In the genomic region with DNA sequence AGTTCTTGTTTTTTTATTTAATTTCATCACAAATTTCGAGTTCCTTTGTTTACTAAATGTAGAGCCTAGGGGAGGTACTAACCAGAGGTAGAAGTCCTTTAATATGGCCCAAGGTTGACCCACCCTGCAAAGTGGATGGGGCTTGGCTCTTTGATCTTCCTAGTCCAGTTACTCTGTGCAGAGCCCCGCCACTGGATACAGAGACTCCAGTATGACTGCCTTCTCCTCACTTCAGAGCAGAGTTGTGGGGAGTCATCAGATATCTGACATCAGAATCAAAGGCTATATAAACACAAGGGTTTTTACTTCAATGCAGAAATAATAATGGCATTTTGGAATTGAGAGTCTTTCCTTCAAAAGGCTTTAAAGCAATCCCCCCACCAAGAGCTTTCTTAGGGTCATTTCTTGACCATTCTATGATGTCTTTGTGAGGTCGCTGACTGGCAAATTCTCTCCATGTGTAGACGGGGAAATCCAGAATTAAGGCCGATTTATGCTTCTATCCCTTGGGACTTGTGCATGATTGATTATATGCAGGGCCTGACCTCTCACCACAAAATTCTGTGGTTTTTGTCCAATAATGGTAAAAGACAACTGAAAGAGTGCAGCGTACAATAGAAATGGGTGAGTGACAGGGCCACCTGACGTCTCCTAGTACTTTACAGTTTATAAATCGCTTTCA, we compare ENCODE assay signal across 16 cellular contexts.
"Had no signal": no experiment of that assay in that cellular context is flagged by ENCODE, and none has a peak within 500 bp of the region (broad histone marks: within the 10 kb centered on the region; RNA-seq: fewer than 3 reads in every experiment).

No MANE protein-coding gene starts in this region.

- DNase-seq: activated CD8-positive, alpha-beta memory T cell treated with anti-CD3 and anti-CD28 coated beads for 24 hours; activated CD8-positive, alpha-beta memory T cell treated with anti-CD3 and anti-CD28 coated beads, Interleukin-2, amount 50 U/mL, for 4 hours; activated naive CD4-positive, alpha-beta T cell; activated naive CD8-positive, alpha-beta T cell treated with anti-CD3 and anti-CD28 coated beads for 36 hours; activated T-cell treated with anti-CD3 and anti-CD28 coated beads, Interleukin-2, amount 50 U/mL, for 24 hours; dermis blood vessel endothelial cell; effector memory CD4-positive, alpha-beta T cell; hippocampal formation; midbrain; stimulated activated CD4-positive, alpha-beta T cell treated with anti-CD3 and anti-CD28 coated beads, Interleukin-2, amount 100 ng/mL, for 24 hours; stimulated activated naive CD8-positive, alpha-beta T cell treated with anti-CD3 and anti-CD28 coated beads, Interleukin-15, amount 100 ng/mL, for 72 hours; T-helper 1 cell; uterus had no signal

- H3K36me3 Mint-ChIP-seq: natural killer cell treated with Interleukin-12 subunit alpha and Interleukin-12 subunit beta and Interleukin-15 and Interleukin-18, amount 100 ng/mL, for 72 hours; stimulated activated effector memory CD8-positive, alpha-beta T cell treated with anti-CD3 and anti-CD28 coated beads, Interleukin-12 subunit alpha, Interleukin-12 subunit beta, amount 100 ng/mL, for 72 hours had no signal

- H3K4me3 Mint-ChIP-seq: activated naive CD8-positive, alpha-beta T cell treated with anti-CD3 and anti-CD28 coated beads for 36 hours; activated T-cell treated with anti-CD3 and anti-CD28 coated beads, Interleukin-2, amount 50 U/mL, for 24 hours; natural killer cell treated with Interleukin-12 subunit alpha and Interleukin-12 subunit beta and Interleukin-15 and Interleukin-18, amount 100 ng/mL, for 72 hours; stimulated activated effector memory CD8-positive, alpha-beta T cell treated with anti-CD3 and anti-CD28 coated beads, Interleukin-12 subunit alpha, Interleukin-12 subunit beta, amount 100 ng/mL, for 72 hours; stimulated activated naive CD8-positive, alpha-beta T cell treated with anti-CD3 and anti-CD28 coated beads, Interleukin-15, amount 100 ng/mL, for 72 hours had no signal

- H3K4me1 Mint-ChIP-seq: activated naive CD8-positive, alpha-beta T cell treated with anti-CD3 and anti-CD28 coated beads for 36 hours; stimulated activated effector memory CD8-positive, alpha-beta T cell treated with anti-CD3 and anti-CD28 coated beads, Interleukin-12 subunit alpha, Interleukin-12 subunit beta, amount 100 ng/mL, for 72 hours; stimulated activated naive CD8-positive, alpha-beta T cell treated with anti-CD3 and anti-CD28 coated beads, Interleukin-15, amount 100 ng/mL, for 72 hours had no signal

- H3K27ac Mint-ChIP-seq: activated naive CD8-positive, alpha-beta T cell treated with anti-CD3 and anti-CD28 coated beads for 36 hours; activated T-cell treated with anti-CD3 and anti-CD28 coated beads, Interleukin-2, amount 50 U/mL, for 24 hours; activated T-helper 2 cell treated with anti-CD3 and anti-CD28 coated beads, Interferon-gamma antibody, Interleukin-2, Interleukin-4, amounts not matched to agents 10 μg/mL and 5 μg/mL and 100 μg/mL, durations not matched to agents 14 hours and 24 hours and 36 hours; natural killer cell treated with Interleukin-12 subunit alpha and Interleukin-12 subunit beta and Interleukin-15 and Interleukin-18, amount 100 ng/mL, for 72 hours; stimulated activated effector memory CD8-positive, alpha-beta T cell treated with anti-CD3 and anti-CD28 coated beads, Interleukin-12 subunit alpha, Interleukin-12 subunit beta, amount 100 ng/mL, for 72 hours; stimulated activated naive CD8-positive, alpha-beta T cell treated with anti-CD3 and anti-CD28 coated beads, Interleukin-15, amount 100 ng/mL, for 72 hours had no signal

- H3K9me3 Mint-ChIP-seq: activated naive CD8-positive, alpha-beta T cell treated with anti-CD3 and anti-CD28 coated beads for 36 hours; activated T-cell treated with anti-CD3 and anti-CD28 coated beads, Interleukin-2, amount 50 U/mL, for 24 hours; activated T-helper 2 cell treated with anti-CD3 and anti-CD28 coated beads, Interferon-gamma antibody, Interleukin-2, Interleukin-4, amounts not matched to agents 10 μg/mL and 5 μg/mL and 100 μg/mL, durations not matched to agents 14 hours and 24 hours and 36 hours; natural killer cell treated with Interleukin-12 subunit alpha and Interleukin-12 subunit beta and Interleukin-15 and Interleukin-18, amount 100 ng/mL, for 72 hours; stimulated activated effector memory CD8-positive, alpha-beta T cell treated with anti-CD3 and anti-CD28 coated beads, Interleukin-12 subunit alpha, Interleukin-12 subunit beta, amount 100 ng/mL, for 72 hours; stimulated activated naive CD8-positive, alpha-beta T cell treated with anti-CD3 and anti-CD28 coated beads, Interleukin-15, amount 100 ng/mL, for 72 hours had no signal

- H3K27me3 Mint-ChIP-seq: activated naive CD8-positive, alpha-beta T cell treated with anti-CD3 and anti-CD28 coated beads for 36 hours; stimulated activated naive CD8-positive, alpha-beta T cell treated with anti-CD3 and anti-CD28 coated beads, Interleukin-15, amount 100 ng/mL, for 72 hours had no signal

- ATAC-seq: natural killer cell treated with Interleukin-12 subunit alpha and Interleukin-12 subunit beta and Interleukin-15 and Interleukin-18, amount 100 ng/mL, for 72 hours; stimulated activated effector memory CD8-positive, alpha-beta T cell treated with anti-CD3 and anti-CD28 coated beads, Interleukin-12 subunit alpha, Interleukin-12 subunit beta, amount 100 ng/mL, for 72 hours; stimulated activated naive CD8-positive, alpha-beta T cell treated with anti-CD3 and anti-CD28 coated beads, Interleukin-15, amount 100 ng/mL, for 72 hours had no signal
